In the genomic region with DNA sequence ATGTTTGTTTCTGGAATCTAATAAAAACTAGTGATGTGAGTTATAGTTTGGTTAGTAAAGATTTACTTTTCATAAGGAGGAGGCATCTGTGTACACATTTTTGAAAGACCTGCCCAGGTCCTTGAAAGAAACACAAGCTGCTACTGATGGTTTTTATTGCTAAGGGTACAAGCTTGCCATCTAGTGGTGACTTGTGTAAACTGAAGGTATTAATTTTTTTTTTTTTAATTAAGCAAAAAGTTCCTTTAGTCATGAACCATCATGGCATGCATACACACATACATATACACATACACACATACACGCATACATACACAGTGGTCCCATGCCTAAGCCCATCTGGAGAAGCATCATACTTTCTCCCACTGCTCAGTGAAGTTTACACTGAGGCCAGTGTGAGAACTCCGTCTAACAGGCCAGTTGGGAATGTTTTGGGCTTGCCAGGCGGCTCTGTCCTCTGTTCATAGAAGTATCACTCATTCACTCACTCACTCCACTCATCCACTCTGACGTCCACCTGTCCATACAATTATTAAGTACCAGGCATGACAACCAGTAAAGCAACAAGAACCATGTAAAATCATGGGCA, we compare ENCODE assay signal across 9 cellular contexts.
DNase-seq lines count a peak whose midpoint lies in the region; ATAC-seq and TF ChIP-seq lines count a peak whose summit lies in the region.
"Had no signal": no experiment of that assay in that cellular context is flagged by ENCODE, and none has a peak within 500 bp of the region (broad histone marks: within the 10 kb centered on the region; RNA-seq: fewer than 3 reads in every experiment).

No MANE protein-coding gene starts in this region.

- TF ChIP-seq CTCF in uterus (IDR thresholded peaks at IDR 0.05): peak; percentile 51 to 67 (median 58)

- H3K4me3 ChIP-seq in adipocyte (ENCODE audit: low read length): no peak overlapping the region
- no peak overlapping the region for H3K4me3 ChIP-seq in uterus
- H3K4me3 ChIP-seq: BLaER1 had no signal

- no peaks in the 10 kb centered on the region for H3K27me3 ChIP-seq in adipocyte (replicated peaks; ENCODE audit: control insufficient read depth, insufficient read depth, low read length)
- no peaks in the 10 kb centered on the region for H3K27me3 ChIP-seq in uterus
- H3K27me3 ChIP-seq: BLaER1 had no signal

- peaks cover 29% of the 10 kb centered on the region for H3K36me3 ChIP-seq in adipocyte (ENCODE audit: control insufficient read depth, insufficient read depth, low read length, severe bottlenecking)
- no peaks in the 10 kb centered on the region for H3K36me3 ChIP-seq in uterus
- H3K36me3 ChIP-seq: BLaER1 had no signal

- H3K9me3 ChIP-seq in adipocyte (ENCODE audit: control insufficient read depth, low read length): no peaks in the 10 kb centered on the region
- H3K9me3 ChIP-seq in uterus: no peaks in the 10 kb centered on the region
- H3K9me3 ChIP-seq: BLaER1 had no signal

- no peak for TF ChIP-seq POLR2A in uterus (IDR thresholded peaks at IDR 0.05)

- DNase-seq in DMS79 treated with DMSO at 0.1 percent for 48 hours (lab: John Stamatoyannopoulos, UW) (peak; percentile 35), DMS79 (lab: John Stamatoyannopoulos, UW) (no peak), NCI-H146 (lab: John Stamatoyannopoulos, UW) (peak; percentile 35), adipocyte (ENCODE audit: low read depth) (peak; percentile 81), iPS-NIHi7 (ENCODE audit: extremely low spot score) (peak; percentile 38), uterus (no peak)

- peaks cover 13% of the 10 kb centered on the region for H3K4me1 ChIP-seq in adipocyte (ENCODE audit: control insufficient read depth, insufficient read depth, low read length)
- H3K4me1 ChIP-seq in uterus: peaks cover 0 to 5% of the 10 kb centered on the region in 2 donors
- H3K4me1 ChIP-seq: BLaER1 had no signal

- H3K9ac ChIP-seq in adipocyte (ENCODE audit: low read length): peak overlapping the region; percentile 47
- H3K9ac ChIP-seq: BLaER1 had no signal

- intact Hi-C loops in uterus (cut with DNase I; ENCODE audit: low total_unique reads): no loop called here

- no peak for ATAC-seq in HG02759 (IDR thresholded peaks at IDR 0.05; ENCODE audit: unreplicated experiment)
- ATAC-seq in HG02884 (IDR thresholded peaks at IDR 0.05; ENCODE audit: unreplicated experiment): no peak

- H3K27ac ChIP-seq in uterus: peak overlapping the region; percentile 4 to 43
- H3K27ac ChIP-seq: BLaER1 had no signal

Comparison
In these comparisons a context has a peak if more than half of its experiments do, and no peak if none do; other contexts are left out.
1. DNase-seq: peak in DMS79 treated with DMSO at 0.1 percent for 48 hours (single experiment), NCI-H146 (single experiment), adipocyte (single experiment) and iPS-NIHi7 (single experiment); none in DMS79 (single experiment) and uterus (0 of 2).